In the genomic region with DNA sequence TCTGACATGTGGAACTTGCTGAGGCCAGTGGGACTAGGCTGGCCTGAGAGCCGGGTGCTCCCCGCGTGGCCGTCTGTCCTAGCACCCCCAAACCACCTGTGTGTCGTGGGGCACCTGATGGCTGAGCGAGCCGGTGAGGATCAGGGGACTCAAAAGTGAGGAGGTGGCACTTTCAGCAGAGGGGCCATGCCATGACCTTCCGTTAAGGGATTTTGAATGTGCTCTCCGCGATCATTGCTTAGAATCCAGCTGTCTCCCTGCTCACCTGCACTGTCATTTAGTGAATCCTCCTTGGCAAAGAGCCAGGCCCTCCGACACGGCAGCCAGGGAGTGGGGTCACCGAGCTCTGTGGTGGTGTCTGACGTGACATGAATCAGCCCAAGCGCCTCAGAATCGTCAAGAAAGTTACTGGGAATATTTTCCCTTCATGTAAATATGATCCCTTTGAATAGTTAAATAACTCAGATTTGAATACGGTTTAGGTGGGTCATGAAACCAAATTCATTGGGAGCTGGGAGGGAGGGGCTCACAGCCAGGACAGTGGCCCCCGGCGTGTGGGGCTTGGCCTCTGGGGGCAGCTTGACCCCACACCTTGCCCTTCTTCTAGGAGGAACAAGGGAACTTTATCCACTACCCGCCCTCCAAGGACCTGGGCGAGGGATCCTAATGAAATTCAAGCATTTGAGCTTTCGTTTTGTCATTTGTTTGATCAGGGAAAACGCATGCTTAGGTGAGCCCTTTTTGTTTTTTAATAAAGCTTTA, we compare ENCODE assay signal across 9 cellular contexts. TPM values are rescaled to one million over a fixed set of nuclear protein-coding genes. Genes with fewer than 3 reads are reported as not detected.
DNase-seq lines count a peak whose midpoint lies in the region; ATAC-seq, FAIRE-seq and TF ChIP-seq lines count a peak whose summit lies in the region.
"Had no signal": no experiment of that assay in that cellular context is flagged by ENCODE, and none has a peak within 500 bp of the region (broad histone marks: within the 10 kb centered on the region; RNA-seq: fewer than 3 reads in every experiment).

No MANE protein-coding gene starts in this region.

- H2AFZ ChIP-seq in SU-DHL-6 (ENCODE audit: low read depth, low read length, severe bottlenecking) = peak overlapping the region; percentile 52

- H3K79me2 ChIP-seq in SU-DHL-6 (ENCODE audit: insufficient read depth, low read length) = peaks cover 26% of the 10 kb centered on the region; the same call in 1 of the 2 replicates

- intact Hi-C loops in dorsolateral prefrontal cortex (cut with DNase I) = no loop called here

- FAIRE-seq in small intestine (lab: Jason Lieb, UNC) = no peak

- 73 to 79% (median 77%) methylated on average over 23 of the region's 23 CpGs for WGBS in small intestine, 3 donors

- peaks cover 4% of the 10 kb centered on the region; the same call in 1 of the 2 replicates for H3F3A ChIP-seq in SU-DHL-6 (ENCODE audit: insufficient read depth)

- H3K9ac ChIP-seq in SU-DHL-6 (ENCODE audit: low read length) = peak overlapping the region; percentile 45

- no peaks in the 10 kb centered on the region for H3K9me2 ChIP-seq in SU-DHL-6 (replicated peaks; ENCODE audit: insufficient read depth, low read length)

- H3K9me3 ChIP-seq in SU-DHL-6 (ENCODE audit: insufficient read depth, low read length) (no peaks in the 10 kb centered on the region), small intestine (ENCODE audit: control insufficient read depth, low read depth) (no peaks in the 10 kb centered on the region)

- H3K4me3 ChIP-seq in SU-DHL-6 (ENCODE audit: insufficient read depth, low read length, poor library complexity, severe bottlenecking) = peak overlapping the region; percentile 20
- H3K4me3 ChIP-seq in dorsolateral prefrontal cortex = no peak overlapping the region
- H3K4me3 ChIP-seq in small intestine (ENCODE audit: low read depth in 1 of 2, low read length in 2 of 2) = no peak overlapping the region
- H3K4me3 ChIP-seq: coronary artery had no signal

- H4K20me1 ChIP-seq in SU-DHL-6 (ENCODE audit: low read depth, low read length) = no peaks in the 10 kb centered on the region

- H3K27me3 ChIP-seq in SU-DHL-6 (ENCODE audit: low read length) (no peaks in the 10 kb centered on the region), dorsolateral prefrontal cortex (peaks cover 0 to 19% (median 0%) of the 10 kb centered on the region in 45 donors), small intestine (ENCODE audit: control insufficient read depth in 2 of 2, insufficient read depth in 2 of 2, low read length in 2 of 2) (no peaks in the 10 kb centered on the region)

- TF ChIP-seq CTCF in SU-DHL-6 (IDR thresholded peaks at IDR 0.05; ENCODE audit: insufficient read depth, low read length, poor library complexity, severe bottlenecking) (no peak), dorsolateral prefrontal cortex (IDR thresholded peaks at IDR 0.05 in 54 of 56, conservative IDR thresholded peaks at IDR 0.05 in 2 of 56; ENCODE audit: low read depth in 1 of 56, partially characterized antibody in 56 of 56) (no peak)

- peak; percentile 0 for ATAC-seq in GM18868 (IDR thresholded peaks at IDR 0.05; ENCODE audit: unreplicated experiment)
- no peak for ATAC-seq in HG03432 (IDR thresholded peaks at IDR 0.05; ENCODE audit: unreplicated experiment)

- no peaks in the 10 kb centered on the region for H3K36me3 ChIP-seq in SU-DHL-6 (ENCODE audit: low read length)
- H3K36me3 ChIP-seq in small intestine (ENCODE audit: control insufficient read depth in 2 of 2, insufficient read depth in 2 of 2, low read length in 2 of 2) = no peaks in the 10 kb centered on the region

- H3K4me2 ChIP-seq in SU-DHL-6 (ENCODE audit: low read depth, low read length, poor library complexity, severe bottlenecking) = peak overlapping the region; percentile 65

- H3K27ac ChIP-seq in SU-DHL-6 (ENCODE audit: low read depth, low read length) = peak overlapping the region; percentile 65
- H3K27ac ChIP-seq in dorsolateral prefrontal cortex = peak overlapping the region in 36 of 59 donors; percentile 11 to 85 (median 60)
- H3K27ac ChIP-seq in small intestine (ENCODE audit: low read depth in 1 of 2, low read length in 1 of 2) = peak overlapping the region in 1 of 2 donors; percentile 87

- no peaks in the 10 kb centered on the region for H3K4me1 ChIP-seq in small intestine (ENCODE audit: control insufficient read depth in 2 of 2, insufficient read depth in 1 of 2, low read depth in 1 of 2, low read length in 1 of 2)

- DNase-seq in dorsolateral prefrontal cortex (peak in 2 of 10 donors; percentile 18 to 21), iPS-NIHi7 (ENCODE audit: extremely low spot score) (no peak), small intestine (no peak), NCI-H510A (lab: John Stamatoyannopoulos, UW) (no peak)
- peak; percentile 86 for DNase-seq in stimulated activated CD4-positive, alpha-beta T cell treated with anti-CD3 and anti-CD28 coated beads, Interleukin-15, amount 100 ng/mL, for 24 hours

RNA-seq across cellular contexts. Expression of gene NFATC1, which starts 9.5 kb away (rescaled TPM):
- 10 to 100 TPM in 17 of 120 experiments, 1 to 10 TPM in 103; 1.9 to 17.4 (median 6.1) TPM for total RNA-seq in dorsolateral prefrontal cortex
- 1 to 10 TPM in 2 of 3 donors, under 1 TPM in 1; 0.67 to 5.9 (median 2.2) TPM for polyA plus RNA-seq in small intestine
